In genomic region chr7:35694161-35694783, GRCh38 we compare ENCODE assay signal across 8 cellular contexts. TPM values are rescaled to one million over a fixed set of nuclear protein-coding genes. Genes with fewer than 3 reads are reported as not detected.
DNase-seq lines count a peak whose midpoint lies in the region; ATAC-seq and TF ChIP-seq lines count a peak whose summit lies in the region.

No MANE protein-coding gene starts in this region.

- peak overlapping the region; percentile 42 for H3K4ac ChIP-seq in trophoblast cell (ENCODE audit: low read depth, low read length)

- peak overlapping the region; percentile 89 for H3K4me3 Mint-ChIP-seq in activated CD8-positive, alpha-beta T cell treated with anti-CD3 and anti-CD28 coated beads for 36 hours

- peak; percentile 13 for ATAC-seq in GM21447 (IDR thresholded peaks at IDR 0.05; ENCODE audit: unreplicated experiment)
- no peak for ATAC-seq in activated CD8-positive, alpha-beta T cell treated with anti-CD3 and anti-CD28 coated beads for 36 hours
- ATAC-seq in gastroesophageal sphincter = peak; percentile 21

- peaks cover 45% of the 10 kb centered on the region for H3K4me1 ChIP-seq in DOHH2 (ENCODE audit: control insufficient read depth, low read length)
- H3K4me1 ChIP-seq in HUES6 (ENCODE audit: control insufficient read depth, insufficient read depth, low read length) = peaks cover 25% of the 10 kb centered on the region
- peaks cover 3 to 59% (median 21%) of the 10 kb centered on the region in 3 donors for H3K4me1 ChIP-seq in gastroesophageal sphincter
- peaks cover 10 to 17% of the 10 kb centered on the region in 2 experiments for H3K4me1 ChIP-seq in trophoblast cell (ENCODE audit: control insufficient read depth in 1 of 2, insufficient read depth in 2 of 2, low read length in 2 of 2)

- DNase-seq in activated CD8-positive, alpha-beta T cell treated with anti-CD3 and anti-CD28 coated beads for 36 hours = no peak
- DNase-seq in trophoblast cell (peak in 1 of 2 donors; percentile 37), islet precursor cell (no peak), HK-2 (ENCODE audit: unreplicated experiment) (no peak)

- H3K79me1 ChIP-seq in trophoblast cell (ENCODE audit: low read length) = peaks cover 13% of the 10 kb centered on the region

- no peaks in the 10 kb centered on the region for H3K9me2 ChIP-seq in DOHH2 (replicated peaks; ENCODE audit: control insufficient read depth, low read length)

- H4K91ac ChIP-seq in trophoblast cell (ENCODE audit: low read depth, low read length) = peak overlapping the region; percentile 95

- TF ChIP-seq POLR2A in gastroesophageal sphincter (IDR thresholded peaks at IDR 0.05) = no peak

- CTCF ChIA-PET in activated CD8-positive, alpha-beta T cell treated with anti-CD3 and anti-CD28 coated beads for 36 hours (lab: Charles Lee) = interaction anchor here (1.0 to 6.4 kb wide), 7 partner anchors 14 to 212 kb away, joined by 3 to 49 read pairs (median 4); no protein-coding TSS in a partner anchor

- peak overlapping the region; percentile 77 for H3K4me2 ChIP-seq in DOHH2 (ENCODE audit: low read length)
- H3K4me2 ChIP-seq in trophoblast cell (ENCODE audit: low read length) = peak overlapping the region; percentile 82

- POLR2A ChIA-PET in activated CD8-positive, alpha-beta T cell treated with anti-CD3 and anti-CD28 coated beads for 36 hours (lab: Charles Lee) = interaction anchor here (0.9 to 4.7 kb wide), 13 partner anchors 10 to 113 kb away, joined by 3 to 65 read pairs (median 5); partner anchors contain the start of gene SEPTIN7

- peak overlapping the region; percentile 83 for H2BK120ac ChIP-seq in trophoblast cell (ENCODE audit: insufficient read depth, low read length, poor library complexity)

- H3K9me3 ChIP-seq in DOHH2 (ENCODE audit: control insufficient read depth, insufficient read depth, low read length) (no peaks in the 10 kb centered on the region), HUES6 (ENCODE audit: control insufficient read depth, insufficient read depth, low read depth, low read length) (no peaks in the 10 kb centered on the region), gastroesophageal sphincter (no peaks in the 10 kb centered on the region), trophoblast cell (ENCODE audit: insufficient read depth, low read depth, low read length) (no peaks in the 10 kb centered on the region)

- no peak for TF ChIP-seq EP300 in gastroesophageal sphincter (IDR thresholded peaks at IDR 0.05)

- H2AFZ ChIP-seq in trophoblast cell (ENCODE audit: insufficient read depth, low read length, poor library complexity) = peak overlapping the region; percentile 72

- H3K27ac Mint-ChIP-seq in activated CD8-positive, alpha-beta T cell treated with anti-CD3 and anti-CD28 coated beads for 36 hours = peak overlapping the region; percentile 89

- H3F3A ChIP-seq in DOHH2 (ENCODE audit: control insufficient read depth, insufficient read depth) = 0 out of 2 replicates have a peak, but pooled peaks cover 4% of the 10 kb centered on the region

- peak overlapping the region; percentile 34 for H2BK12ac ChIP-seq in trophoblast cell (ENCODE audit: low read length)

- 0 out of 2 replicates have a peak, but pooled peaks cover 4% of the 10 kb centered on the region for H4K20me1 ChIP-seq in DOHH2 (ENCODE audit: control insufficient read depth, insufficient read depth, low read depth, low read length)

- H3K9me3 Mint-ChIP-seq in activated CD8-positive, alpha-beta T cell treated with anti-CD3 and anti-CD28 coated beads for 36 hours = no peaks in the 10 kb centered on the region

- peak overlapping the region; percentile 64 for H2AK5ac ChIP-seq in trophoblast cell (ENCODE audit: low read length)

- H3K23ac ChIP-seq in trophoblast cell (ENCODE audit: low read length) = peak overlapping the region; percentile 42

- H3K36me3 Mint-ChIP-seq in activated CD8-positive, alpha-beta T cell treated with anti-CD3 and anti-CD28 coated beads for 36 hours (ENCODE audit: low read depth) = peaks cover 18% of the 10 kb centered on the region

- H3K4me3 ChIP-seq in DOHH2 (ENCODE audit: low read length) (peak overlapping the region; percentile 85), HUES6 (ENCODE audit: low read depth, low read length) (peak overlapping the region; percentile 90), gastroesophageal sphincter (peak overlapping the region; percentile 91 to 98), trophoblast cell (ENCODE audit: low read depth, low read length) (peak overlapping the region; percentile 97)

- H3K4me1 Mint-ChIP-seq in activated CD8-positive, alpha-beta T cell treated with anti-CD3 and anti-CD28 coated beads for 36 hours (ENCODE audit: low read depth) = peaks cover 39% of the 10 kb centered on the region

- peaks cover 3% of the 10 kb centered on the region; the same call in 1 of the 2 replicates for H3K36me3 ChIP-seq in DOHH2 (ENCODE audit: control insufficient read depth, low read length)
- H3K36me3 ChIP-seq in HUES6 (ENCODE audit: control insufficient read depth, insufficient read depth, low read length) = no peaks in the 10 kb centered on the region
- H3K36me3 ChIP-seq in gastroesophageal sphincter = no peaks in the 10 kb centered on the region
- H3K36me3 ChIP-seq in trophoblast cell (ENCODE audit: control insufficient read depth in 1 of 2, insufficient read depth in 2 of 2, low read length in 2 of 2) = no peaks in the 10 kb centered on the region

- peak overlapping the region; percentile 90 for H4K8ac ChIP-seq in trophoblast cell (ENCODE audit: low read depth, low read length)

- intact Hi-C loops in activated CD8-positive, alpha-beta T cell treated with anti-CD3 and anti-CD28 coated beads for 36 hours (cut with micrococcal nuclease) = loop anchor here (5.0 kb wide), 2 partner anchors 33 to 108 kb away; partner anchors contain the start of gene SEPTIN7

- no peaks in the 10 kb centered on the region for H3K27me3 Mint-ChIP-seq in activated CD8-positive, alpha-beta T cell treated with anti-CD3 and anti-CD28 coated beads for 36 hours

- H3K27me3 ChIP-seq in DOHH2 (ENCODE audit: control insufficient read depth, low read length) (no peaks in the 10 kb centered on the region), HUES6 (ENCODE audit: control insufficient read depth, insufficient read depth, low read length) (no peaks in the 10 kb centered on the region), gastroesophageal sphincter (no peaks in the 10 kb centered on the region), trophoblast cell (ENCODE audit: insufficient read depth, low read length) (no peaks in the 10 kb centered on the region)

- H3K79me2 ChIP-seq in DOHH2 (ENCODE audit: control insufficient read depth, low read length) (peaks cover 60% of the 10 kb centered on the region), trophoblast cell (ENCODE audit: control insufficient read depth, insufficient read depth, low read length, poor library complexity) (peaks cover 13% of the 10 kb centered on the region)

- peak overlapping the region; percentile 81 for H2BK5ac ChIP-seq in trophoblast cell (ENCODE audit: low read depth, low read length, poor library complexity)

- H3K14ac ChIP-seq in trophoblast cell (ENCODE audit: low read length) = peak overlapping the region; percentile 95

- peak overlapping the region; percentile 94 for H3K9ac ChIP-seq in HUES6 (ENCODE audit: low read length)
- H3K9ac ChIP-seq in trophoblast cell (ENCODE audit: low read length) = peak overlapping the region; percentile 85

- TF ChIP-seq CTCF in DOHH2 (IDR thresholded peaks at IDR 0.05; ENCODE audit: low read depth, low read length, poor library complexity, severe bottlenecking) (no peak), gastroesophageal sphincter (IDR thresholded peaks at IDR 0.05) (no peak)
- TF ChIP-seq CTCF in activated CD8-positive, alpha-beta T cell treated with anti-CD3 and anti-CD28 coated beads for 36 hours (IDR thresholded peaks at IDR 0.05) = no peak

- 0 to 2% methylated on average over 3 to 22 of the region's 41 CpGs for WGBS in gastroesophageal sphincter (ENCODE audit: low coverage in 1 of 2), 2 donors
- no CpG with 5 or more reads among the region's 41 CpGs for WGBS in trophoblast cell (ENCODE audit: extremely low coverage, insufficient coverage, insufficient read length)

- H3K27ac ChIP-seq in DOHH2 (ENCODE audit: low read depth, low read length) = peak overlapping the region; percentile 23
- peak overlapping the region; percentile 81 for H3K27ac ChIP-seq in HUES6 (ENCODE audit: low read depth, low read length)
- H3K27ac ChIP-seq in gastroesophageal sphincter = peak overlapping the region; percentile 85 to 97 (median 95)
- H3K27ac ChIP-seq in trophoblast cell (ENCODE audit: low read depth, low read length) = peak overlapping the region; percentile 96

- peak overlapping the region; percentile 94 for H3K18ac ChIP-seq in trophoblast cell (ENCODE audit: low read length)

- H4K12ac ChIP-seq in trophoblast cell (ENCODE audit: low read depth, low read length) = peak overlapping the region; percentile 55

RNA-seq across cellular contexts. Expression of gene HERPUD2, which starts 0.7 kb away (rescaled TPM):
- 10 to 100 TPM; 24.9 to 25.0 TPM for total RNA-seq in activated CD8-positive, alpha-beta T cell treated with anti-CD3 and anti-CD28 coated beads for 36 hours
- total RNA-seq in gastroesophageal sphincter = 10 to 100 TPM; 26.1 to 35.3 (median 27.5) TPM
- polyA plus RNA-seq in trophoblast cell (2013) = 41.0 and 43.0 TPM in 2 replicates

Comparison
In these comparisons a context has a peak if more than half of its experiments do, and no peak if none do; other contexts are left out.
1. H3K27ac ChIP-seq: peak in every context shown above with its lines; median percentile 96 in trophoblast cell; 95 in gastroesophageal sphincter; 81 in HUES6; 23 in DOHH2.